7 cellular contexts compared by ENCODE assay signal in genomic region chr7:95871078-95871848, GRCh38.
DNase-seq lines count a peak whose midpoint lies in the region; ATAC-seq and TF ChIP-seq lines count a peak whose summit lies in the region.

No MANE protein-coding gene starts in this region.

- H3K4me3 Mint-ChIP-seq in activated CD8-positive, alpha-beta T cell treated with anti-CD3 and anti-CD28 coated beads for 36 hours = no peak overlapping the region
- no peak overlapping the region for H3K4me3 Mint-ChIP-seq in activated T-helper 17 cell treated with anti-CD3 and anti-CD28 coated beads, Interleukin-2, amount 50 U/mL, for 72 hours

- H3K9me3 Mint-ChIP-seq in activated CD8-positive, alpha-beta T cell treated with anti-CD3 and anti-CD28 coated beads for 36 hours = no peaks in the 10 kb centered on the region
- H3K9me3 Mint-ChIP-seq in activated T-helper 17 cell treated with anti-CD3 and anti-CD28 coated beads, Interleukin-2, amount 50 U/mL, for 72 hours = no peaks in the 10 kb centered on the region

- H3K4me3 ChIP-seq in GM06990 (replicated peaks; ENCODE audit: low read depth, low read length) (no peak overlapping the region), HEK293 (ENCODE audit: low read depth, low read length) (no peak overlapping the region), right atrium auricular region (no peak overlapping the region), spleen (no peak overlapping the region)

- no peaks in the 10 kb centered on the region for H3K36me3 Mint-ChIP-seq in activated CD8-positive, alpha-beta T cell treated with anti-CD3 and anti-CD28 coated beads for 36 hours (ENCODE audit: low read depth)
- H3K36me3 Mint-ChIP-seq in activated T-helper 17 cell treated with anti-CD3 and anti-CD28 coated beads, Interleukin-2, amount 50 U/mL, for 72 hours (ENCODE audit: low read depth) = no peaks in the 10 kb centered on the region

- H3K36me3 ChIP-seq in GM06990 (ENCODE audit: control insufficient read depth, insufficient read depth, low read length) (no peaks in the 10 kb centered on the region), HEK293 (ENCODE audit: control insufficient read depth in 2 of 2, insufficient read depth in 1 of 2, low read length in 2 of 2) (no peaks in the 10 kb centered on the region), right atrium auricular region (peaks cover 8% of the 10 kb centered on the region), spleen (no peaks in the 10 kb centered on the region)

- H3K9me3 ChIP-seq in HEK293 (ENCODE audit: control insufficient read depth, insufficient read depth, low read depth, low read length) (no peaks in the 10 kb centered on the region), right atrium auricular region (no peaks in the 10 kb centered on the region), spleen (no peaks in the 10 kb centered on the region)

- WGBS in spleen, 5 donors = 23 to 38% (median 31%) methylated on average over 6 of the region's 6 CpGs

- CTCF ChIA-PET in HEK293 (lab: Yijun Ruan, JAX) = interaction anchor here (0.5 to 9.1 kb wide), 38 partner anchors 8 to 1193 kb away, joined by 3 to 205 read pairs (median 4); no protein-coding TSS in a partner anchor
- CTCF ChIA-PET in activated CD8-positive, alpha-beta T cell treated with anti-CD3 and anti-CD28 coated beads for 36 hours (lab: Charles Lee) = interaction anchor here (0.8 to 3.0 kb wide), 19 partner anchors 13 to 1156 kb away, joined by 3 to 19 read pairs (median 4); no protein-coding TSS in a partner anchor

- H3K27me3 Mint-ChIP-seq in activated CD8-positive, alpha-beta T cell treated with anti-CD3 and anti-CD28 coated beads for 36 hours = peaks cover 12% of the 10 kb centered on the region
- H3K27me3 Mint-ChIP-seq in activated T-helper 17 cell treated with anti-CD3 and anti-CD28 coated beads, Interleukin-2, amount 50 U/mL, for 72 hours = peaks cover 10% of the 10 kb centered on the region

- 0 out of 2 replicates have a peak overlapping the region, but pooled peaks have one; percentile 35 for H3K27ac ChIP-seq in HEK293 (ENCODE audit: extremely low read depth, low read depth, low read length)
- H3K27ac ChIP-seq in right atrium auricular region = no peak overlapping the region
- H3K27ac ChIP-seq in spleen = no peak overlapping the region

- POLR2A ChIA-PET in HEK293 (lab: Yijun Ruan, JAX) = interaction anchor here (1.3 kb wide), 1 partner anchor 146 kb away, joined by 3 read pairs; no protein-coding TSS in a partner anchor
- POLR2A ChIA-PET in activated CD8-positive, alpha-beta T cell treated with anti-CD3 and anti-CD28 coated beads for 36 hours (lab: Charles Lee) = interaction anchor here (0.6 kb wide), 1 partner anchor 361 kb away, joined by 3 read pairs; no protein-coding TSS in a partner anchor

- TF ChIP-seq CTCF in GM06990 (IDR thresholded peaks at IDR 0.05; ENCODE audit: insufficient read depth, low read length, poor library complexity, severe bottlenecking) (peak; percentile 64), HEK293 (tag by site-specific recombination; IDR thresholded peaks at IDR 0.05) (peak; percentile 51; the same call in 1 of the 2 replicates), right atrium auricular region (IDR thresholded peaks at IDR 0.05) (peak; percentile 68 to 78), spleen (IDR thresholded peaks at IDR 0.05 in 8 of 11, conservative IDR thresholded peaks at IDR 0.05 in 3 of 11) (peak in 8 of 11 experiments; percentile 27 to 58 (median 48))
- peak; percentile 31 for TF ChIP-seq CTCF in activated CD8-positive, alpha-beta T cell treated with anti-CD3 and anti-CD28 coated beads for 36 hours (IDR thresholded peaks at IDR 0.05)

- H3K4me1 ChIP-seq in HEK293 (ENCODE audit: control insufficient read depth, insufficient read depth, low read length) (peaks cover 5% of the 10 kb centered on the region; the same call in 1 of the 2 replicates), right atrium auricular region (peaks cover 0 to 8% of the 10 kb centered on the region in 2 donors), spleen (no peaks in the 10 kb centered on the region)

- intact Hi-C loops in activated CD8-positive, alpha-beta T cell treated with anti-CD3 and anti-CD28 coated beads for 36 hours (cut with micrococcal nuclease) = loop anchor here (5.0 kb wide), 2 partner anchors 149 to 359 kb away; no protein-coding TSS in a partner anchor
- intact Hi-C loops in spleen (cut with DNase I; ENCODE audit: low total_unique reads) = no loop called here

- no peaks in the 10 kb centered on the region for H3K27me3 ChIP-seq in GM06990 (replicated peaks; ENCODE audit: control insufficient read depth, insufficient read depth, low read length)
- no peaks in the 10 kb centered on the region for H3K27me3 ChIP-seq in right atrium auricular region
- H3K27me3 ChIP-seq in spleen (replicated peaks in 1 of 7) = no peaks in the 10 kb centered on the region

- ATAC-seq in activated CD8-positive, alpha-beta T cell treated with anti-CD3 and anti-CD28 coated beads for 36 hours = no peak
- no peak for ATAC-seq in activated T-helper 17 cell treated with anti-CD3 and anti-CD28 coated beads, Interleukin-2, amount 50 U/mL, for 72 hours (replicated peaks)

- DNase-seq in GM06990 (ENCODE audit: extremely low read depth, insufficient read length) (no peak), NCI-H2029 treated with DMSO at 0.1 percent for 48 hours (lab: John Stamatoyannopoulos, UW) (peak; percentile 64), right atrium auricular region (ENCODE audit: low spot score) (no peak), spleen (no peak)
- DNase-seq in activated CD8-positive, alpha-beta T cell treated with anti-CD3 and anti-CD28 coated beads for 36 hours = peak; percentile 13

- no peak overlapping the region for H3K27ac Mint-ChIP-seq in activated CD8-positive, alpha-beta T cell treated with anti-CD3 and anti-CD28 coated beads for 36 hours
- no peak overlapping the region for H3K27ac Mint-ChIP-seq in activated T-helper 17 cell treated with anti-CD3 and anti-CD28 coated beads, Interleukin-2, amount 50 U/mL, for 72 hours

- TF ChIP-seq POLR2A in spleen (IDR thresholded peaks at IDR 0.05) = no peak

- no peaks in the 10 kb centered on the region for H3K4me1 Mint-ChIP-seq in activated CD8-positive, alpha-beta T cell treated with anti-CD3 and anti-CD28 coated beads for 36 hours (ENCODE audit: low read depth)
- H3K4me1 Mint-ChIP-seq in activated T-helper 17 cell treated with anti-CD3 and anti-CD28 coated beads, Interleukin-2, amount 50 U/mL, for 72 hours = no peaks in the 10 kb centered on the region

TF ChIP-seq in HEK293, 187 proteins besides CTCF, POLR2A, EP300 and RAD21 (continues in another document):
- no peak for TF ChIP-seq MEIS1 (CRISPR knock-in tag; IDR thresholded peaks at IDR 0.05; ENCODE audit: borderline replicate concordance)
- no peak for TF ChIP-seq KLF9 (tag by site-specific recombination; IDR thresholded peaks at IDR 0.05; ENCODE audit: low read depth)
- TF ChIP-seq ZSCAN5A (tag by site-specific recombination; IDR thresholded peaks at IDR 0.05) = no peak
- peak; percentile 16; the same call in 1 of the 2 replicates for TF ChIP-seq ZNF18 (tag by site-specific recombination; IDR thresholded peaks at IDR 0.05)
- TF ChIP-seq ZNF473 (tag by site-specific recombination; IDR thresholded peaks at IDR 0.05) = no peak
- TF ChIP-seq, protein P1, sequence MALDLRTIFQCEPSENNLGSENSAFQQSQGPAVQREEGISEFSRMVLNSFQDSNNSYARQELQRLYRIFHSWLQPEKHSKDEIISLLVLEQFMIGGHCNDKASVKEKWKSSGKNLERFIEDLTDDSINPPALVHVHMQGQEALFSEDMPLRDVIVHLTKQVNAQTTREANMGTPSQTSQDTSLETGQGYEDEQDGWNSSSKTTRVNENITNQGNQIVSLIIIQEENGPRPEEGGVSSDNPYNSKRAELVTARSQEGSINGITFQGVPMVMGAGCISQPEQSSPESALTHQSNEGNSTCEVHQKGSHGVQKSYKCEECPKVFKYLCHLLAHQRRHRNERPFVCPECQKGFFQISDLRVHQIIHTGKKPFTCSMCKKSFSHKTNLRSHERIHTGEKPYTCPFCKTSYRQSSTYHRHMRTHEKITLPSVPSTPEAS (tag by site-specific recombination; IDR thresholded peaks at IDR 0.05) = no peak

Comparison
In these comparisons a context has a peak if more than half of its experiments do, and no peak if none do; other contexts are left out.
1. DNase-seq: peak in NCI-H2029 treated with DMSO at 0.1 percent for 48 hours (single experiment) and activated CD8-positive, alpha-beta T cell treated with anti-CD3 and anti-CD28 coated beads for 36 hours (single experiment); none in GM06990 (single experiment), right atrium auricular region (single experiment) and spleen (single experiment).
2. Peak in every context shown above with its lines, with median percentiles within 50 percentile points of each other: CTCF ChIP-seq.